Comparison of ENCODE assay signal across 1 cellular context in genomic region chr19:3573162-3573857, GRCh38.
A peak's percentile ranks its signal among the peaks of the same experiment; 100 is the strongest.
TF ChIP-seq lines count a peak whose summit lies in the region.

No MANE protein-coding gene starts in this region.

TF ChIP-seq in HEK293, 187 proteins besides CTCF, POLR2A, EP300 and RAD21 (continued from another document and continues in another):
- peak; percentile 30; the same call in 1 of the 2 replicates for TF ChIP-seq ZBTB11 (tag by site-specific recombination; conservative IDR thresholded peaks at IDR 0.05; ENCODE audit: low read depth)
- peak; percentile 84 for TF ChIP-seq BCL11A (tag by site-specific recombination; IDR thresholded peaks at IDR 0.05; ENCODE audit: low read depth)
- peak; percentile 34; the same call in 1 of the 2 replicates for TF ChIP-seq HIC1 (tag by site-specific recombination; IDR thresholded peaks at IDR 0.05)
- TF ChIP-seq ZNF626 (tag by site-specific recombination; IDR thresholded peaks at IDR 0.05), result no peak
- no peak for TF ChIP-seq ZNF155 (tag by site-specific recombination; IDR thresholded peaks at IDR 0.05)
- TF ChIP-seq ZNF146 (tag by site-specific recombination; IDR thresholded peaks at IDR 0.05), result 0 out of 2 replicates have a peak, but pooled peaks have one; percentile 7
- TF ChIP-seq ZNF692 (tag by site-specific recombination; IDR thresholded peaks at IDR 0.05), result no peak
- peak; percentile 22; the same call in 1 of the 2 replicates for TF ChIP-seq ZNF18 (tag by site-specific recombination; IDR thresholded peaks at IDR 0.05)
- TF ChIP-seq ZNF211 (tag by site-specific recombination; IDR thresholded peaks at IDR 0.05; ENCODE audit: low read depth), result no peak
- no peak for TF ChIP-seq ZNF558 (tag by site-specific recombination; IDR thresholded peaks at IDR 0.05)
- no peak for TF ChIP-seq ZNF221 (tag by site-specific recombination; IDR thresholded peaks at IDR 0.05; ENCODE audit: borderline replicate concordance)
- no peak for TF ChIP-seq SETDB1 (IDR thresholded peaks at IDR 0.05; ENCODE audit: insufficient read length, low read length)
- TF ChIP-seq ZNF747 (tag by site-specific recombination; IDR thresholded peaks at IDR 0.05), result no peak
- no peak for TF ChIP-seq MEIS1 (CRISPR knock-in tag; IDR thresholded peaks at IDR 0.05; ENCODE audit: borderline replicate concordance)
- TF ChIP-seq ZNF121 (tag by site-specific recombination; IDR thresholded peaks at IDR 0.05), result peak; percentile 100
- no peak for TF ChIP-seq ZNF510 (tag by site-specific recombination; IDR thresholded peaks at IDR 0.05; ENCODE audit: insufficient replicate concordance)
- TF ChIP-seq ZNF488 (tag by site-specific recombination; IDR thresholded peaks at IDR 0.05), result no peak
- no peak for TF ChIP-seq ZNF830 (tag by site-specific recombination; IDR thresholded peaks at IDR 0.05; ENCODE audit: low read depth)
- TF ChIP-seq ZNF645 (tag by site-specific recombination; IDR thresholded peaks at IDR 0.05), result no peak
- 0 out of 2 replicates have a peak, but pooled peaks have one; percentile 34 for TF ChIP-seq ZBTB48 (tag by site-specific recombination; IDR thresholded peaks at IDR 0.05)
- no peak for TF ChIP-seq ZNF555 (tag by site-specific recombination; conservative IDR thresholded peaks at IDR 0.05)
- no peak for TF ChIP-seq ZSCAN18 (tag by site-specific recombination; IDR thresholded peaks at IDR 0.05)
- TF ChIP-seq KLF1 (tag by site-specific recombination; IDR thresholded peaks at IDR 0.05), result no peak
- TF ChIP-seq ZNF112 (tag by site-specific recombination; IDR thresholded peaks at IDR 0.05), result no peak
- no peak for TF ChIP-seq ZNF350 (tag by site-specific recombination; IDR thresholded peaks at IDR 0.05)
- no peak for TF ChIP-seq ZNF292 (tag by site-specific recombination; IDR thresholded peaks at IDR 0.05; ENCODE audit: borderline replicate concordance, low read depth)
- TF ChIP-seq ZSCAN16 (tag by site-specific recombination; IDR thresholded peaks at IDR 0.05), result no peak
- 0 out of 2 replicates have a peak, but pooled peaks have one; percentile 26 for TF ChIP-seq SP7 (tag by site-specific recombination; IDR thresholded peaks at IDR 0.05)
- TF ChIP-seq ZNF785 (tag by site-specific recombination; IDR thresholded peaks at IDR 0.05), result no peak
- no peak for TF ChIP-seq ZNF561 (tag by site-specific recombination; IDR thresholded peaks at IDR 0.05; ENCODE audit: borderline replicate concordance)
- no peak for TF ChIP-seq ZNF549 (tag by site-specific recombination; IDR thresholded peaks at IDR 0.05)
- TF ChIP-seq ZNF16 (tag by site-specific recombination; IDR thresholded peaks at IDR 0.05; ENCODE audit: low read depth), result no peak
- no peak for TF ChIP-seq HOXA7 (CRISPR knock-in tag; IDR thresholded peaks at IDR 0.05; ENCODE audit: borderline replicate concordance)
- TF ChIP-seq ZEB2 (tag by site-specific recombination; IDR thresholded peaks at IDR 0.05), result peak; percentile 49
- TF ChIP-seq KLF17 (tag by site-specific recombination; IDR thresholded peaks at IDR 0.05), result no peak
- peak; percentile 38; the same call in 1 of the 2 replicates for TF ChIP-seq IKZF3 (tag by site-specific recombination; IDR thresholded peaks at IDR 0.05)
- no peak for TF ChIP-seq SP2 (tag by site-specific recombination; IDR thresholded peaks at IDR 0.05)
- TF ChIP-seq ZNF2 (tag by site-specific recombination; IDR thresholded peaks at IDR 0.05), result 0 out of 2 replicates have a peak, but pooled peaks have one; percentile 26
- peak; percentile 96 for TF ChIP-seq PATZ1 (tag by site-specific recombination; IDR thresholded peaks at IDR 0.05)
- TF ChIP-seq OSR2 (tag by site-specific recombination; IDR thresholded peaks at IDR 0.05), result no peak
- no peak for TF ChIP-seq ZNF529 (tag by site-specific recombination; IDR thresholded peaks at IDR 0.05; ENCODE audit: insufficient replicate concordance)
- TF ChIP-seq ZNF404 (tag by site-specific recombination; IDR thresholded peaks at IDR 0.05), result no peak
- TF ChIP-seq EGR2 (tag by site-specific recombination; IDR thresholded peaks at IDR 0.05; ENCODE audit: low read depth), result no peak
- no peak for TF ChIP-seq ZNF174 (tag by site-specific recombination; IDR thresholded peaks at IDR 0.05)
- peak; percentile 21; the same call in 1 of the 2 replicates for TF ChIP-seq GLIS1 (tag by site-specific recombination; IDR thresholded peaks at IDR 0.05)
- no peak for TF ChIP-seq ZNF366 (tag by site-specific recombination; conservative IDR thresholded peaks at IDR 0.05)
- 0 out of 2 replicates have a peak, but pooled peaks have one; percentile 24 for TF ChIP-seq ZNF792 (tag by site-specific recombination; IDR thresholded peaks at IDR 0.05)
- peak; percentile 47; the same call in 1 of the 2 replicates for TF ChIP-seq ZNF596 (tag by site-specific recombination; IDR thresholded peaks at IDR 0.05)
- TF ChIP-seq ZNF639 (tag by site-specific recombination; IDR thresholded peaks at IDR 0.05), result no peak
- no peak for TF ChIP-seq ZNF777 (tag by site-specific recombination; IDR thresholded peaks at IDR 0.05; ENCODE audit: borderline replicate concordance)
